In the genomic region with DNA sequence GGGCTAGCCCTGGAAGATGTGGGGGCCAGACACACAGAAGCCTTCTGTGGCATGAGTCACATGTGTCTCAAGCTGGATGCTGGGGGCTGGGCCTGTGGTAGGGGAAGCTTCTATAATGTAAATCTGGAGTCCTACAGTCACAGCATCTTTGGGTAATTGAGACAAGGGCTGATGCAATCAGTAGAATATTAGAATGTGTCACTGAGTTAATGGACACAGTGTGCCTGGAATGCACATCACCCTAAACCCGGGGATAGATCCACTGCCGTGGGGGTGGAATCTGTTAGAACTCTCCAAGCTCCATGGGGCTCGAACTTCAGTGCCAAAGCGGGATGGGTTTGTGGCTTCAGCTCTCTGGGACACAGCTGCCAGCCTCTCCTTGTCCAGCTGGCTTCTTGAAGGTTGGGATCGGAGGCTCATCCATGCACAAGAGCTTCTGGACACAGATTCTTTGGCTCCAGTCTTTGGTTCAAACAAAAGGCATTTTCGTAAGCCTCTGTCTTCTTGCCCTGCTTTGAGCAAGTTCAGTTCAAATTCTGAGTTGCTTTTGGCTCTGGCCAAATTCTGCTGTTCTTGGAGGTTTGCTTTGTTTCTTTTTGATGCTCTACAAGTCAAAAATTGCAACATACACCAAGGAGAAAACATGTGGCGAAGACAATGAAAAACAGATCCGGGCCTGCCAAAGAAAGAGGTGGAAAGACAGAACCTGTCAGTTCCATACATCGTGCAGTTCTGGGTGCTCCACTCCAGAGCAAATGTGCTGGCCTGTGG, we compare ENCODE assay signal across 11 cellular contexts.
DNase-seq lines count a peak whose midpoint lies in the region; ATAC-seq and TF ChIP-seq lines count a peak whose summit lies in the region.
"Had no signal": no experiment of that assay in that cellular context is flagged by ENCODE, and none has a peak within 500 bp of the region (broad histone marks: within the 10 kb centered on the region; RNA-seq: fewer than 3 reads in every experiment).

No MANE protein-coding gene starts in this region.

- peak; percentile 19 to 63 for ATAC-seq in right cardiac atrium
- ATAC-seq in HG02763 (IDR thresholded peaks at IDR 0.05; ENCODE audit: unreplicated experiment) = no peak
- ATAC-seq in GM18868 (IDR thresholded peaks at IDR 0.05; ENCODE audit: unreplicated experiment) = no peak

- H3K4me3 ChIP-seq in brain microvascular endothelial cell (ENCODE audit: low read depth, low read length) = no peak overlapping the region
- H3K4me3 ChIP-seq in right cardiac atrium (ENCODE audit: low read length) = no peak overlapping the region
- no peak overlapping the region for H3K4me3 ChIP-seq in tibial artery

- H3K9me3 ChIP-seq in right cardiac atrium (ENCODE audit: control insufficient read depth, low read length) (no peaks in the 10 kb centered on the region), tibial artery (no peaks in the 10 kb centered on the region)

- TF ChIP-seq CTCF in brain microvascular endothelial cell (IDR thresholded peaks at IDR 0.05; ENCODE audit: low read depth, low read length, missing control alignments) (no peak), tibial artery (IDR thresholded peaks at IDR 0.05) (no peak)

- H3K4me1 ChIP-seq in right cardiac atrium (ENCODE audit: control insufficient read depth, insufficient read depth, low read length) (peaks cover 8% of the 10 kb centered on the region), tibial artery (peaks cover 5 to 49% (median 30%) of the 10 kb centered on the region in 4 donors)
- H3K4me1 ChIP-seq: parathyroid adenoma had no signal

- no peaks in the 10 kb centered on the region for H3K27me3 ChIP-seq in brain microvascular endothelial cell (replicated peaks)
- H3K27me3 ChIP-seq in right cardiac atrium (ENCODE audit: control insufficient read depth, insufficient read depth) = no peaks in the 10 kb centered on the region
- H3K27me3 ChIP-seq in tibial artery = no peaks in the 10 kb centered on the region

- H3K27ac ChIP-seq in brain microvascular endothelial cell = no peak overlapping the region
- no peak overlapping the region for H3K27ac ChIP-seq in right cardiac atrium (ENCODE audit: low read length)
- peak overlapping the region; percentile 26 to 66 for H3K27ac ChIP-seq in tibial artery
- H3K27ac ChIP-seq: parathyroid adenoma, VCaP had no signal

- peak; percentile 32 for DNase-seq in HT1080 (ENCODE audit: low read depth)
- peak; percentile 44 for DNase-seq in brain microvascular endothelial cell
- peak; percentile 70 to 87 (median 79) for DNase-seq in right cardiac atrium
- peak; percentile 79 to 90 for DNase-seq in tibial artery
- no peak for DNase-seq in HK-2 (ENCODE audit: unreplicated experiment)
- DNase-seq: activated effector memory CD4-positive, alpha-beta T cell treated with anti-CD3 and anti-CD28 coated beads, Interleukin-2, amount 50 U/mL, for 16 hours; effector CD8-positive, alpha-beta T cell had no signal

- intact Hi-C loops in right cardiac atrium (cut with DNase I) (no loop called here), tibial artery (cut with DNase I; ENCODE audit: low total_unique reads) (no loop called here)

- in situ Hi-C loops in brain microvascular endothelial cell (cut with HindIII; ENCODE audit: low pct_ligation_motif_present, low sequenced_read_pairs) = no loop called here

- no peaks in the 10 kb centered on the region for H3K36me3 ChIP-seq in brain microvascular endothelial cell (replicated peaks)
- H3K36me3 ChIP-seq in tibial artery = no peaks in the 10 kb centered on the region

- 62% methylated on average over 9 of the region's 9 CpGs for WGBS in right cardiac atrium

Comparison
In these comparisons a context has a peak if more than half of its experiments do, and no peak if none do; other contexts are left out.
1. H3K27ac ChIP-seq: peak in tibial artery (2 of 2); none in brain microvascular endothelial cell (single experiment) and right cardiac atrium (single experiment).
2. ATAC-seq: peak in right cardiac atrium (2 of 2); none in HG02763 (single experiment) and GM18868 (single experiment).